ENCODE assay signal across 8 cellular contexts in genomic region chr13:77026783-77027621, GRCh38. TPM values are rescaled to one million over a fixed set of nuclear protein-coding genes. Genes with fewer than 3 reads are reported as not detected.
DNase-seq lines count a peak whose midpoint lies in the region; ATAC-seq and TF ChIP-seq lines count a peak whose summit lies in the region.

FBXL3 (minus strand) TSS chr13:77027159; CDS start chr13:77021860, 5,299 bp downstream.

- no peaks in the 10 kb centered on the region for H3K27me3 ChIP-seq in ACC112 (ENCODE audit: insufficient read depth, low read length)
- no peaks in the 10 kb centered on the region for H3K27me3 ChIP-seq in WERI-Rb-1 (ENCODE audit: insufficient read depth, low read depth, severe bottlenecking)
- no peaks in the 10 kb centered on the region for H3K27me3 ChIP-seq in breast epithelium
- H3K27me3 ChIP-seq in iPS-20b (ENCODE audit: insufficient read depth, low read length), result no peaks in the 10 kb centered on the region

- no peaks in the 10 kb centered on the region for H3K9me3 ChIP-seq in WERI-Rb-1 (ENCODE audit: severe bottlenecking)
- H3K9me3 ChIP-seq in breast epithelium, result no peaks in the 10 kb centered on the region
- no peaks in the 10 kb centered on the region for H3K9me3 ChIP-seq in iPS-20b (ENCODE audit: insufficient read depth, low read depth, low read length)

- peak within 1 kb of the TSS; percentile 79; the same call in 1 of the 2 replicates for H3K9ac ChIP-seq in iPS-20b (ENCODE audit: low read depth, low read length)

- DNase-seq in NCI-H2171 treated with DMSO at 0.1 percent for 48 hours (lab: John Stamatoyannopoulos, UW) (peak; percentile 90), WERI-Rb-1 (peak; percentile 64), breast epithelium (ENCODE audit: low spot score in 2 of 2) (peak; percentile 79 to 81)

- no peak for TF ChIP-seq POLR2A in breast epithelium (IDR thresholded peaks at IDR 0.05)

- intact Hi-C loops in breast epithelium (cut with DNase I; ENCODE audit: low total_unique reads), result loop anchor here (2.0 kb wide), 1 partner anchor 78 kb away; the partner anchor contains the start of gene ACOD1

- peak within 1 kb of the TSS; percentile 97 for H2AFZ ChIP-seq in ACC112 (ENCODE audit: low read length, unreplicated experiment)

- H3K36me3 ChIP-seq in ACC112 (ENCODE audit: insufficient read depth, low read length), result no peaks in the 10 kb centered on the region
- H3K36me3 ChIP-seq in WERI-Rb-1, result no peaks in the 10 kb centered on the region
- no peaks in the 10 kb centered on the region for H3K36me3 ChIP-seq in breast epithelium
- H3K36me3 ChIP-seq in iPS-20b (ENCODE audit: insufficient read depth, low read depth, low read length), result no peaks in the 10 kb centered on the region

- H3K4me3 ChIP-seq in ACC112 (ENCODE audit: low read depth, low read length) (peak within 1 kb of the TSS; percentile 95), WERI-Rb-1 (ENCODE audit: low read depth, low read length) (peak within 1 kb of the TSS; percentile 76), breast epithelium (peak within 1 kb of the TSS; percentile 92 to 100 (median 97)), iPS-20b (ENCODE audit: low read length) (peak within 1 kb of the TSS; percentile 84), skin epidermis (peak within 1 kb of the TSS; percentile 64 to 99 (median 95))

- H3K27ac ChIP-seq in ACC112 (ENCODE audit: low read depth, low read length), result peak within 1 kb of the TSS; percentile 74
- H3K27ac ChIP-seq in WERI-Rb-1, result peak within 1 kb of the TSS; percentile 95
- H3K27ac ChIP-seq in breast epithelium, result peak within 1 kb of the TSS; percentile 99
- no peak within 1 kb of the TSS for H3K27ac ChIP-seq in iPS-20b (ENCODE audit: low read length)
- peak within 1 kb of the TSS; percentile 94 to 100 (median 99) for H3K27ac ChIP-seq in skin epidermis

- ATAC-seq in GM18867 (IDR thresholded peaks at IDR 0.05; ENCODE audit: unreplicated experiment) (peak; percentile 56), HG03097 (IDR thresholded peaks at IDR 0.05; ENCODE audit: low FRiP score, unreplicated experiment) (peak; percentile 60)

- H3K79me2 ChIP-seq in ACC112 (ENCODE audit: control insufficient read depth, insufficient read depth, low read length, unreplicated experiment), result peaks cover 44% of the 10 kb centered on the region

- TF ChIP-seq CTCF in WERI-Rb-1 (IDR thresholded peaks at IDR 0.05; ENCODE audit: low read depth, low read length) (no peak), breast epithelium (IDR thresholded peaks at IDR 0.05) (no peak)

- peaks cover 32% of the 10 kb centered on the region for H3K4me1 ChIP-seq in ACC112 (ENCODE audit: control insufficient read depth, insufficient read depth, low read length, unreplicated experiment)
- peaks cover 0 to 6% of the 10 kb centered on the region in 2 donors for H3K4me1 ChIP-seq in breast epithelium
- peaks cover 14% of the 10 kb centered on the region; the same call in 1 of the 2 replicates for H3K4me1 ChIP-seq in iPS-20b (ENCODE audit: insufficient read depth, low read length)

RNA-seq across cellular contexts. Expression of gene FBXL3, which starts in this region (rescaled TPM):
- total RNA-seq in breast epithelium, result 100 to 1,000 TPM; 110 to 129 (median 128) TPM
